8 cellular contexts compared by ENCODE assay signal in the genomic region with DNA sequence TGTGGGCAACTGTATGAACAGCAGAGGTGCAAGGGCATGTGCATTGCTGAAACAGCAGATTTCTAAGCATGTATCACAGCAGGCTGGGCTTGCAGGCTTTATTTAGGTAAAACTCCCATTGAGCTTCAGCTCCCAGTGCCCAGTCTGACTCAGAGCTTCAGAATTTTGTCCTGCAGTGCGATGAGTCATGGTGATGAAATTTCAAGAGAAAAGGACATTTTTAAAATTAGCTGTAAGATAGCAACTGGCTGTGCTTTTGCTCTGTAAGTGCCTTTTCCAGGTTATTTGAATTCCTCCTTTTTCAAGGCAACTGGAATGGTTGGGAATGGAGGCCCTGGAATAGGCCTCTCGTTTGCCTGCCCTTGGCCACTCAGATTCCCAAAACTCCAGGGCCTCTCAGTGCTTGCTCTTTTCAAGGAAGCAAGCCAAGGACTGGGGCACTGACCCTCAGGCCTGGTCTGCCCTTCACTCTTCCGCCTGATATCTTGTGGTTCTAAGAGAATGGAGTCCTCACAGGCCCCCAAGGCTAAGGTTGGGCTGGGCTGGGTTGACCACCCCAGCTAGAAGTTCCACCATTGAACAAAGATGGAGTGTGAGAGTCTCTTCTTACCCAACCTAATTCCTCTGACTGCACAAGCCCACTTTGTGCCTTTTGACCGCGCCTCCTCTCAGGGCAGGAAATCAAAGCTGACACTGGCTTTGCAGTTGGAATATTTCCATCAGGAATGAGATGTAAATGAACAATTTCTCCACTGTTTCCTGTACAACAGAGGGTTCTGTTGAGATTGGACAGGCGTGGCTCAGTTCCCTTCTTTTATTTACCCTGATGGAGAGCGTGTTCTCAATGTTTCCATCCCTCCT. TPM values are rescaled to one million over a fixed set of nuclear protein-coding genes. Genes with fewer than 3 reads are reported as not detected.
DNase-seq lines count a peak whose midpoint lies in the region; ATAC-seq and TF ChIP-seq lines count a peak whose summit lies in the region.

No MANE protein-coding gene starts in this region.

- peaks cover 9% of the 10 kb centered on the region for H3K27me3 Mint-ChIP-seq in stimulated activated memory B cell treated with anti-CD40 and anti-IgM and Interleukin-4, amounts not matched to agents 10 μg/mL and 1 μg/mL and 100 μg/mL, for 72 hours

- H3K4me1 Mint-ChIP-seq in stimulated activated memory B cell treated with anti-CD40 and anti-IgM and Interleukin-4, amounts not matched to agents 10 μg/mL and 1 μg/mL and 100 μg/mL, for 72 hours = no peaks in the 10 kb centered on the region

- H3K27ac ChIP-seq in right lobe of liver = peak overlapping the region; percentile 41 to 83 (median 62)
- peak overlapping the region; percentile 95 to 96 for H3K27ac ChIP-seq in thoracic aorta

- H3K4me1 ChIP-seq in right lobe of liver (peaks cover 0 to 13% (median 0%) of the 10 kb centered on the region in 4 donors), thoracic aorta (ENCODE audit: control insufficient read depth in 1 of 2, low read depth in 2 of 2) (peaks cover 44 to 66% of the 10 kb centered on the region in 2 donors)

- DNase-seq in GM04503 (ENCODE audit: low read depth) (peak; percentile 78), NCI-H69 (lab: John Stamatoyannopoulos, UW) (peak; percentile 42), dedifferentiated amniotic fluid mesenchymal stem cell (ENCODE audit: extremely low spot score) (peak; percentile 96), right lobe of liver (peak in 1 of 3 donors; percentile 39), thoracic aorta (ENCODE audit: low spot score) (peak; percentile 39), SHP77 treated with DMSO at 0.1 percent for 48 hours (lab: John Stamatoyannopoulos, UW) (no peak), D341Med (ENCODE audit: low spot score) (no peak)

- H3K9me3 Mint-ChIP-seq in stimulated activated memory B cell treated with anti-CD40 and anti-IgM and Interleukin-4, amounts not matched to agents 10 μg/mL and 1 μg/mL and 100 μg/mL, for 72 hours = no peaks in the 10 kb centered on the region

- intact Hi-C loops in right lobe of liver (cut with DNase I) = no loop called here

- TF ChIP-seq POLR2A in right lobe of liver (IDR thresholded peaks at IDR 0.05) = no peak

- no peak for TF ChIP-seq CTCF in right lobe of liver (IDR thresholded peaks at IDR 0.05)
- no peak for TF ChIP-seq CTCF in thoracic aorta (IDR thresholded peaks at IDR 0.05)

- peak; percentile 47 to 77 (median 70) for ATAC-seq in right lobe of liver
- ATAC-seq in thoracic aorta (ENCODE audit: insufficient number of reproducible peaks, low FRiP score, low read depth) = peak; percentile 90
- no peak for ATAC-seq in stimulated activated memory B cell treated with anti-CD40 and anti-IgM and Interleukin-4, amounts not matched to agents 10 μg/mL and 1 μg/mL and 100 μg/mL, for 72 hours

- no peak overlapping the region for H3K4me3 Mint-ChIP-seq in stimulated activated memory B cell treated with anti-CD40 and anti-IgM and Interleukin-4, amounts not matched to agents 10 μg/mL and 1 μg/mL and 100 μg/mL, for 72 hours

- no peak overlapping the region for H3K27ac Mint-ChIP-seq in stimulated activated memory B cell treated with anti-CD40 and anti-IgM and Interleukin-4, amounts not matched to agents 10 μg/mL and 1 μg/mL and 100 μg/mL, for 72 hours

- H3K36me3 ChIP-seq in right lobe of liver (no peaks in the 10 kb centered on the region), thoracic aorta (no peaks in the 10 kb centered on the region)

- H3K4me3 ChIP-seq in right lobe of liver (no peak overlapping the region), thoracic aorta (no peak overlapping the region)

- H3K9me3 ChIP-seq in right lobe of liver (no peaks in the 10 kb centered on the region), thoracic aorta (no peaks in the 10 kb centered on the region)

- no peaks in the 10 kb centered on the region for H3K27me3 ChIP-seq in right lobe of liver
- no peaks in the 10 kb centered on the region for H3K27me3 ChIP-seq in thoracic aorta (replicated peaks; ENCODE audit: insufficient read depth)

- 51% methylated on average over 4 of the region's 7 CpGs for WGBS in right lobe of liver (ENCODE audit: insufficient coverage, low coverage, low lambda C conversion rate, missing lambda C conversion rate)

- no peaks in the 10 kb centered on the region for H3K36me3 Mint-ChIP-seq in stimulated activated memory B cell treated with anti-CD40 and anti-IgM and Interleukin-4, amounts not matched to agents 10 μg/mL and 1 μg/mL and 100 μg/mL, for 72 hours

RNA-seq across cellular contexts. Expression of gene PRSS23, which starts 59.5 kb away (rescaled TPM):
- total RNA-seq in right lobe of liver (10 to 100 TPM in 3 of 6 experiments, 1 to 10 TPM in 3; 6.9 to 17.8 (median 9.4) TPM), thoracic aorta (100 to 1,000 TPM in 1 of 2 donors, 10 to 100 TPM in 1; 90.3 to 253 TPM)

Comparison
In these comparisons a context has a peak if more than half of its experiments do, and no peak if none do; other contexts are left out.
1. DNase-seq: peak in GM04503 (single experiment), NCI-H69 (single experiment), dedifferentiated amniotic fluid mesenchymal stem cell (single experiment) and thoracic aorta (single experiment); none in SHP77 treated with DMSO at 0.1 percent for 48 hours (single experiment) and D341Med (single experiment).
2. RNA of gene PRSS23, which starts 59.5 kb away (total RNA-seq): 90.3 to 253 TPM in thoracic aorta; 6.9 to 17.8 TPM in right lobe of liver; every median in the first group is over 4 times any median in the second.